18 cellular contexts compared by ENCODE assay signal in genomic region chr10:86849495-86849894, GRCh38.
A peak's percentile ranks its signal among the peaks of the same experiment; 100 is the strongest.
DNase-seq lines count a peak whose midpoint lies in the region; ATAC-seq and TF ChIP-seq lines count a peak whose summit lies in the region.
"Had no signal": no experiment of that assay in that cellular context is flagged by ENCODE, and none has a peak within 500 bp of the region (broad histone marks: within the 10 kb centered on the region; RNA-seq: fewer than 3 reads in every experiment).

No MANE protein-coding gene starts in this region.

- no peak for TF ChIP-seq CTCF in mucosa of descending colon (IDR thresholded peaks at IDR 0.05)
- TF ChIP-seq CTCF in testis (IDR thresholded peaks at IDR 0.05), result no peak

- no peaks in the 10 kb centered on the region for H3K36me3 ChIP-seq in mucosa of descending colon (ENCODE audit: low read depth)
- H3K36me3 ChIP-seq in testis (ENCODE audit: low read depth, missing control alignments), result no peaks in the 10 kb centered on the region
- H3K36me3 ChIP-seq: BLaER1 had no signal

- intact Hi-C loops in mucosa of descending colon (cut with DNase I, micrococcal nuclease), result no loop called here
- intact Hi-C loops in testis (cut with DNase I; ENCODE audit: low total_unique reads), result no loop called here

- WGBS in testis, 2 donors, result 82 to 93% methylated on average over 3 of the region's 3 CpGs

- H3K4me1 ChIP-seq in mucosa of descending colon (ENCODE audit: low read depth) (no peaks in the 10 kb centered on the region), testis (no peaks in the 10 kb centered on the region)
- H3K4me1 ChIP-seq: BLaER1, body of pancreas had no signal

- H3K9me3 ChIP-seq in mucosa of descending colon (no peaks in the 10 kb centered on the region), testis (no peaks in the 10 kb centered on the region)
- H3K9me3 ChIP-seq: body of pancreas had no signal

- DNase-seq in mucosa of descending colon, result no peak
- DNase-seq in testis, result no peak
- DNase-seq in A172 (ENCODE audit: low spot score), result no peak
- DNase-seq in activated T-cell treated with anti-CD3 and anti-CD28 coated beads, Interleukin-2, amount 50 U/mL, for 1 hour, result no peak
- no peak for DNase-seq in ureter (ENCODE audit: low spot score)
- DNase-seq: activated CD4-positive, alpha-beta T cell treated with anti-CD3 and anti-CD28 coated beads, Interleukin-2, amount 50 U/mL, for 48 hours; activated effector memory CD4-positive, alpha-beta T cell treated with anti-CD3 and anti-CD28 coated beads, Interleukin-2, amount 50 U/mL, for 16 hours; body of pancreas; effector memory CD4-positive, alpha-beta T cell; EL; naive B cell; NCI-H1105; RPMI8226; T1000 had no signal

- H3K4me3 ChIP-seq in mucosa of descending colon (no peak overlapping the region), testis (no peak overlapping the region)
- H3K4me3 ChIP-seq: BLaER1, body of pancreas had no signal

- H3K27me3 ChIP-seq in testis, result no peaks in the 10 kb centered on the region
- H3K27me3 ChIP-seq: BLaER1, body of pancreas had no signal

- ATAC-seq in GM18858 (IDR thresholded peaks at IDR 0.05; ENCODE audit: unreplicated experiment) (peak; percentile 94), GM21717 (IDR thresholded peaks at IDR 0.05; ENCODE audit: unreplicated experiment) (peak; percentile 63), HG03175 (IDR thresholded peaks at IDR 0.05; ENCODE audit: unreplicated experiment) (peak; percentile 46), mucosa of descending colon (peak; percentile 37)
- ATAC-seq: body of pancreas had no signal

- TF ChIP-seq POLR2A in testis (IDR thresholded peaks at IDR 0.05), result no peak

- H3K27ac ChIP-seq in testis, result no peak overlapping the region
- H3K27ac ChIP-seq: BLaER1, body of pancreas had no signal

Comparison
In these comparisons a context has a peak if more than half of its experiments do, and no peak if none do; other contexts are left out.
1. ATAC-seq: peak in every context shown above with its lines; median percentile 94 in GM18858; 63 in GM21717; 46 in HG03175; 37 in mucosa of descending colon.